ENCODE assay signal across 13 cellular contexts in the genomic region with DNA sequence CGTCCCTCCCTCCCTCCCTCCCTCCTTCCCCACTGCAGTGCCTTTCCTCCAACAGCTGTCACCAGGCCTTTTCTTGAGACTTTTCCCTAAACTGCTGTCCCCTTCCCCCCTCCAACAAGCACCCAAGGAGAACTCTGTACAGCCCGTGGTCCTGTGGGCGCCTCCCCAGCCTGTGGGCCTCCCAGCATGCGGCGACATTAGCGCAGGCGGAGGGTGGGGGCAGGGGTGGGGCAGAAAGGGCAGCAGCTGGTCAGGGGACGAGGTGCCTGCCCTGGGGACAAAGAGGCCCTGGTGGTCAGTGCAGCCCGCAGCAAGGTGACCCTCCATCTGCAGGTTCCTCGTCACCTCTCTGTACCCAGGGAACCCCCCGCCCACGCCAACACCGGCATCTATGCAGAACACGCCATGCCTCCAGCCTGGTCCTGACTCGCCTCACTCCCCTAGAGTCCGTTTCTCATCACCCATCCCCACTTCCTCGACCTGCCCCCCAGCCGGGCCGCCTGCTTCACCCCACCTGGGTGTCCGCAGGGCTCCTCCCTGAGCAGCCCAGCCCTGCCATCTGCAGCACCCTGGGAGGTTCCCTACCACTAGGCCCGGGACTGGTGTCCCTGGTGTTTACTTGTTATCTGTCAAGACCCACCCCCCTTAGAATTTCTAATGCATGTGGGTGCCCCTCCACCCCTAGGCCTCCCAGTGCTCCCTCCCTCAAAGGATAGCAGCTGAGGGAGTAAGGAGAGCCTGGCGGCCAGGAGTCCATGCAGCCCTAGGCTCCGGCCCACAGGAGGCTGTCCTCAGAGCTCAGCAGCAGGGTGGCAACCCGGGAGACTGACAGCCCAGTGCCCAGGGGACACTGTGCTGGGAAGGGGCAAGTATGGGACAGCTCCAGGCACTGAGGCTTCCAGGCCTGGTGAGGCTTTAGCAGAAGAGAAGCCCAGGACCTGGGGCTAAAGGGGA.
A peak's percentile ranks its signal among the peaks of the same experiment; 100 is the strongest.
DNase-seq lines count a peak whose midpoint lies in the region; ATAC-seq and TF ChIP-seq lines count a peak whose summit lies in the region.
"Had no signal": no experiment of that assay in that cellular context is flagged by ENCODE, and none has a peak within 500 bp of the region (broad histone marks: within the 10 kb centered on the region; RNA-seq: fewer than 3 reads in every experiment).

No MANE protein-coding gene starts in this region.

- DNase-seq in CD1c-positive myeloid dendritic cell (ENCODE audit: extremely low spot score): peak; percentile 18
- DNase-seq in GM20000 (ENCODE audit: low spot score): peak; percentile 77
- peak; percentile 84 for DNase-seq in osteocyte (ENCODE audit: extremely low spot score, unreplicated experiment)
- DNase-seq in stimulated activated CD4-positive, alpha-beta T cell treated with anti-CD3 and anti-CD28 coated beads, Interleukin-1b, Interleukin-23, amount 100 ng/mL, for 48 hours: no peak
- DNase-seq: activated T-cell treated with anti-CD3 and anti-CD28 coated beads, Interleukin-2, amount 50 U/mL, for 4 hours; NCI-H2081 treated with DMSO at 0.1 percent for 48 hours; NCI-H774; stimulated activated CD4-positive, alpha-beta T cell treated with anti-CD3 and anti-CD28 coated beads, Interleukin-4, amount 100 ng/mL, for 24 hours; stimulated activated naive CD4-positive, alpha-beta T cell had no signal

- H3K4me1 Mint-ChIP-seq in activated T-helper 17 cell treated with anti-CD3 and anti-CD28 coated beads, Interleukin-2, amount 50 U/mL, for 72 hours: no peaks in the 10 kb centered on the region
- peaks cover 5% of the 10 kb centered on the region for H3K4me1 Mint-ChIP-seq in osteocyte (ENCODE audit: unreplicated experiment)

- no peaks in the 10 kb centered on the region for H3K36me3 Mint-ChIP-seq in activated T-helper 17 cell treated with anti-CD3 and anti-CD28 coated beads, Interleukin-2, amount 50 U/mL, for 72 hours (ENCODE audit: low read depth)
- no peaks in the 10 kb centered on the region for H3K36me3 Mint-ChIP-seq in osteocyte (ENCODE audit: unreplicated experiment)

- H3K9me3 Mint-ChIP-seq in activated T-helper 17 cell treated with anti-CD3 and anti-CD28 coated beads, Interleukin-2, amount 50 U/mL, for 72 hours: no peaks in the 10 kb centered on the region
- no peaks in the 10 kb centered on the region for H3K9me3 Mint-ChIP-seq in osteocyte (ENCODE audit: unreplicated experiment)
- H3K9me3 Mint-ChIP-seq: activated T-cell treated with anti-CD3 and anti-CD28 coated beads, Interleukin-2, amount 50 U/mL, for 4 hours; CD4-positive, alpha-beta T cell had no signal

- no peak overlapping the region for H3K27ac Mint-ChIP-seq in activated T-helper 17 cell treated with anti-CD3 and anti-CD28 coated beads, Interleukin-2, amount 50 U/mL, for 72 hours
- H3K27ac Mint-ChIP-seq in osteocyte (ENCODE audit: unreplicated experiment): no peak overlapping the region
- H3K27ac Mint-ChIP-seq: CD4-positive, alpha-beta T cell had no signal

- H3K27me3 Mint-ChIP-seq in activated T-helper 17 cell treated with anti-CD3 and anti-CD28 coated beads, Interleukin-2, amount 50 U/mL, for 72 hours: peaks cover 7% of the 10 kb centered on the region
- no peaks in the 10 kb centered on the region for H3K27me3 Mint-ChIP-seq in osteocyte (ENCODE audit: unreplicated experiment)
- H3K27me3 Mint-ChIP-seq: CD4-positive, alpha-beta T cell had no signal

- no peak for TF ChIP-seq CTCF in GM20000 (IDR thresholded peaks at IDR 0.05; ENCODE audit: extremely low read depth, missing control alignments)
- no peak for TF ChIP-seq CTCF in osteocyte (IDR thresholded peaks at IDR 0.05)

- peak; percentile 20 for ATAC-seq in activated T-helper 17 cell treated with anti-CD3 and anti-CD28 coated beads, Interleukin-2, amount 50 U/mL, for 72 hours (replicated peaks)
- ATAC-seq in GM21529 (IDR thresholded peaks at IDR 0.05; ENCODE audit: unreplicated experiment): no peak
- ATAC-seq in HG03432 (IDR thresholded peaks at IDR 0.05; ENCODE audit: unreplicated experiment): no peak
- ATAC-seq: activated T-cell treated with anti-CD3 and anti-CD28 coated beads, Interleukin-2, amount 50 U/mL, for 4 hours had no signal

- H3K4me3 Mint-ChIP-seq in activated T-helper 17 cell treated with anti-CD3 and anti-CD28 coated beads, Interleukin-2, amount 50 U/mL, for 72 hours: no peak overlapping the region
- H3K4me3 Mint-ChIP-seq in osteocyte (ENCODE audit: unreplicated experiment): no peak overlapping the region
- H3K4me3 Mint-ChIP-seq: activated T-cell treated with anti-CD3 and anti-CD28 coated beads, Interleukin-2, amount 50 U/mL, for 4 hours; CD4-positive, alpha-beta T cell had no signal
